25 cellular contexts compared by ENCODE assay signal in genomic region chr2:153532160-153532559, GRCh38. TPM values are rescaled to one million over a fixed set of nuclear protein-coding genes. Genes with fewer than 3 reads are reported as not detected.
DNase-seq lines count a peak whose midpoint lies in the region; ATAC-seq, FAIRE-seq and TF ChIP-seq lines count a peak whose summit lies in the region.
"Had no signal": no experiment of that assay in that cellular context is flagged by ENCODE, and none has a peak within 500 bp of the region (broad histone marks: within the 10 kb centered on the region; RNA-seq: fewer than 3 reads in every experiment).

No MANE protein-coding gene starts in this region.

- no peak overlapping the region for H2BK12ac ChIP-seq in H1 (ENCODE audit: low read depth, low read length)

- H4K91ac ChIP-seq in H1 (replicated peaks; ENCODE audit: insufficient read length, low read length) = peak overlapping the region; percentile 90

- H3K4me3 Mint-ChIP-seq in GM23338 = no peak overlapping the region
- H3K4me3 Mint-ChIP-seq: CD14-positive monocyte; CD4-positive, alpha-beta memory T cell; HFFc6 had no signal

- no peaks in the 10 kb centered on the region for H3F3A ChIP-seq in GM23338 (replicated peaks; ENCODE audit: low read depth)

- H3K36me3 ChIP-seq in GM23338 (ENCODE audit: insufficient read depth) (no peaks in the 10 kb centered on the region), HUES6 (ENCODE audit: control insufficient read depth, insufficient read depth, low read length) (no peaks in the 10 kb centered on the region), H1 (ENCODE audit: control insufficient read depth in 2 of 4, insufficient read depth in 4 of 4, low read length in 3 of 4) (peaks cover 0 to 6% (median 0%) of the 10 kb centered on the region in 4 experiments; a peak in 2 of 8 replicates), mesendoderm (ENCODE audit: control insufficient read depth, insufficient read depth, low read length) (no peaks in the 10 kb centered on the region)
- H3K36me3 ChIP-seq: BLaER1 had no signal

- H3K4ac ChIP-seq in H1 (replicated peaks; ENCODE audit: insufficient read length, low read depth, low read length) (peak overlapping the region; percentile 87), mesendoderm (ENCODE audit: low read depth, low read length) (no peak overlapping the region)

- H2BK5ac ChIP-seq in H1 (ENCODE audit: low read depth, low read length) (peak overlapping the region; percentile 57; the same call in 1 of the 2 replicates), mesendoderm (ENCODE audit: low read length) (no peak overlapping the region)

- no peak overlapping the region for H3K4me3 ChIP-seq in GM23338
- H3K4me3 ChIP-seq in HUES6 (ENCODE audit: low read depth, low read length) = no peak overlapping the region; the same call in 1 of the 2 replicates
- H3K4me3 ChIP-seq in H1 (ENCODE audit: extremely low read depth in 1 of 4, insufficient read depth in 2 of 4, low read depth in 3 of 4, low read length in 4 of 4) = no peak overlapping the region
- H3K4me3 ChIP-seq in mesendoderm (ENCODE audit: low read length) = no peak overlapping the region
- H3K4me3 ChIP-seq: BLaER1, GM12878 had no signal

- ATAC-seq in GM23338 = peak; percentile 25; the same call in 2 of the 3 replicates
- ATAC-seq in HG03442 (IDR thresholded peaks at IDR 0.05; ENCODE audit: unreplicated experiment) = no peak
- ATAC-seq: GM12878, HCT116 had no signal

- WGBS in H1 (ENCODE audit: extremely low coverage in 1 of 2, insufficient coverage in 1 of 2, insufficient read length in 1 of 2, insufficient replicate concordance in 2 of 2, low coverage in 1 of 2, low lambda C conversion rate in 2 of 2, missing lambda C conversion rate in 1 of 2), 2 experiments = 94% methylated on average over 2 of the region's 2 CpGs; no CpG with 5 or more reads in 1 of the 2 experiments
- WGBS in mesendoderm (ENCODE audit: extremely low coverage, insufficient coverage, low lambda C conversion rate) = no CpG with 5 or more reads among the region's 2 CpGs

- no peak overlapping the region for H3K27ac Mint-ChIP-seq in GM23338
- H3K27ac Mint-ChIP-seq: CD14-positive monocyte; CD4-positive, alpha-beta memory T cell; HFFc6 had no signal

- H3K18ac ChIP-seq in H1 (ENCODE audit: extremely low read depth, low read length) (no peak overlapping the region), mesendoderm (ENCODE audit: low read length) (no peak overlapping the region)

- H3K79me1 ChIP-seq in H1 (ENCODE audit: low read depth, low read length) (no peaks in the 10 kb centered on the region), mesendoderm (ENCODE audit: low read length) (no peaks in the 10 kb centered on the region)

- H3K27me3 Mint-ChIP-seq in GM23338 (ENCODE audit: insufficient read depth, low read depth, poor library complexity) = peaks cover 10% of the 10 kb centered on the region
- H3K27me3 Mint-ChIP-seq: CD4-positive, alpha-beta memory T cell had no signal

- H4K20me1 ChIP-seq in GM23338 (replicated peaks; ENCODE audit: insufficient read depth) (no peaks in the 10 kb centered on the region), H1 (replicated peaks in 1 of 2; ENCODE audit: control insufficient read depth in 1 of 2, insufficient read depth in 2 of 2, low read length in 2 of 2) (no peaks in the 10 kb centered on the region)
- H4K20me1 ChIP-seq: BLaER1 had no signal

- H3K4me1 Mint-ChIP-seq in GM23338 = peaks cover 35% of the 10 kb centered on the region
- H3K4me1 Mint-ChIP-seq: CD14-positive monocyte; CD4-positive, alpha-beta memory T cell had no signal

- H3K9me3 Mint-ChIP-seq in GM23338 = peaks cover 34% of the 10 kb centered on the region

- H3K9me2 ChIP-seq in GM23338 (ENCODE audit: insufficient read depth) = no peaks in the 10 kb centered on the region

- H3K4me1 ChIP-seq in GM23338 (ENCODE audit: insufficient read depth) = peaks cover 10% of the 10 kb centered on the region
- H3K4me1 ChIP-seq in HUES6 (ENCODE audit: control insufficient read depth, insufficient read depth, low read length) = peaks cover 37% of the 10 kb centered on the region
- H3K4me1 ChIP-seq in H1 (replicated peaks in 1 of 4; ENCODE audit: control insufficient read depth in 3 of 4, insufficient read depth in 4 of 4, low read length in 3 of 4) = peaks cover 1 to 8% (median 4%) of the 10 kb centered on the region in 4 experiments; a peak in 5 of 7 replicates
- H3K4me1 ChIP-seq in mesendoderm (ENCODE audit: control insufficient read depth, low read depth, low read length) = no peaks in the 10 kb centered on the region
- H3K4me1 ChIP-seq: BLaER1 had no signal

- CTCF ChIA-PET in H1 (lab: Charles Lee; ENCODE audit: partially characterized antibody) = interaction anchor here (1.5 kb wide), 1 partner anchor 12 kb away, joined by 8 read pairs; no protein-coding TSS in a partner anchor

- peaks cover 30% of the 10 kb centered on the region; the same call in 2 of the 3 replicates for H3K36me3 Mint-ChIP-seq in GM23338 (ENCODE audit: low read depth)
- H3K36me3 Mint-ChIP-seq: CD14-positive monocyte; CD4-positive, alpha-beta memory T cell had no signal

- H3K9ac ChIP-seq in HUES6 (ENCODE audit: low read length) (peak overlapping the region; percentile 32), H1 (replicated peaks in 1 of 4; ENCODE audit: extremely low read depth in 1 of 4, low read depth in 3 of 4, low read length in 3 of 4) (no peak overlapping the region), mesendoderm (ENCODE audit: low read length) (no peak overlapping the region)
- H3K9ac ChIP-seq: BLaER1 had no signal

- H2BK120ac ChIP-seq in H1 (replicated peaks; ENCODE audit: low read depth, low read length) (peak overlapping the region; percentile 79), mesendoderm (ENCODE audit: low read depth, low read length) (no peak overlapping the region)

- in situ Hi-C loops in GM13976 (cut with MboI; ENCODE audit: low sequenced_read_pairs, unreplicated experiment) = no loop called here

- TF ChIP-seq CTCF in GM23338 (conservative IDR thresholded peaks at IDR 0.05; ENCODE audit: low read depth in 2 of 2) (no peak), H1 (IDR thresholded peaks at IDR 0.05; ENCODE audit: control extremely low read depth in 1 of 3, insufficient read depth in 1 of 3, low read depth in 1 of 3, low read length in 3 of 3) (no peak), GM13976 (IDR thresholded peaks at IDR 0.05; ENCODE audit: borderline replicate concordance, control extremely low read depth, extremely low read depth, insufficient read depth, missing control alignments) (no peak)

- H3K79me2 ChIP-seq in GM23338 (replicated peaks; ENCODE audit: insufficient read depth) = no peaks in the 10 kb centered on the region
- H3K79me2 ChIP-seq in H1 (ENCODE audit: control insufficient read depth in 1 of 2, insufficient read depth in 2 of 2, low read length in 2 of 2) = no peaks in the 10 kb centered on the region
- no peaks in the 10 kb centered on the region for H3K79me2 ChIP-seq in mesendoderm (ENCODE audit: control insufficient read depth, insufficient read depth, low read length)

- H3K4me2 ChIP-seq in GM23338 (no peak overlapping the region), H1 (ENCODE audit: insufficient read depth in 1 of 2, low read depth in 2 of 2, low read length in 2 of 2) (no peak overlapping the region), mesendoderm (ENCODE audit: low read length) (no peak overlapping the region)
- H3K4me2 ChIP-seq: BLaER1 had no signal

- H3K27ac ChIP-seq in GM23338 (ENCODE audit: low read depth) = no peak overlapping the region
- peak overlapping the region; percentile 95; the same call in 1 of the 2 replicates for H3K27ac ChIP-seq in HUES6 (ENCODE audit: low read depth, low read length)
- H3K27ac ChIP-seq in H1 (ENCODE audit: low read depth, low read length) = peak overlapping the region; percentile 7; the same call in 1 of the 2 replicates
- H3K27ac ChIP-seq in mesendoderm (ENCODE audit: low read depth, low read length) = no peak overlapping the region
- H3K27ac ChIP-seq: BLaER1, HL-60 had no signal

- DNase-seq in GM23338 (ENCODE audit: low spot score) = no peak
- DNase-seq in H1 (ENCODE audit: low read depth in 1 of 2, low spot score in 2 of 2) = no peak
- peak; percentile 19 for DNase-seq in mesendoderm
- no peak for DNase-seq in NCI-H146 treated with DMSO at 0.1 percent for 48 hours (lab: John Stamatoyannopoulos, UW; ENCODE audit: unreplicated experiment)
- no peak for DNase-seq in GM13976 (ENCODE audit: low spot score)
- no peak for DNase-seq in medulla oblongata (ENCODE audit: extremely low spot score)
- DNase-seq: 8988T; CD4-positive, alpha-beta memory T cell; DMS153; DMS79; GOT3; HFFc6; Kasumi-1; KG1 had no signal

- no peak overlapping the region for H2AFZ ChIP-seq in GM23338
- 0 out of 2 replicates have a peak overlapping the region, but pooled peaks have one; percentile 55 for H2AFZ ChIP-seq in H1 (ENCODE audit: low read length)

- no peak overlapping the region for H3K14ac ChIP-seq in H1 (ENCODE audit: insufficient read length)

- H3K56ac ChIP-seq in H1 (replicated peaks; ENCODE audit: insufficient read length, low read depth, low read length) (peak overlapping the region; percentile 54), mesendoderm (ENCODE audit: low read length) (no peak overlapping the region)

- H4K5ac ChIP-seq in H1 (ENCODE audit: insufficient read length, low read depth, low read length) = peak overlapping the region; percentile 42
- no peak overlapping the region for H4K5ac ChIP-seq in mesendoderm (ENCODE audit: low read length)

- no peak for FAIRE-seq in H1 (lab: Jason Lieb, UNC)
- FAIRE-seq: GM12878, GM19239 had no signal

- TF ChIP-seq POLR2A in H1 (IDR thresholded peaks at IDR 0.05; ENCODE audit: control extremely low read depth in 1 of 2, low read depth in 2 of 2, low read length in 2 of 2) = no peak

- H2BK15ac ChIP-seq in H1 (ENCODE audit: low read length) (no peak overlapping the region), mesendoderm (replicated peaks; ENCODE audit: low read depth) (no peak overlapping the region)

- H4K8ac ChIP-seq in H1 (ENCODE audit: extremely low read depth, insufficient read depth, low read length) = no peak overlapping the region
- H4K8ac ChIP-seq in mesendoderm (ENCODE audit: low read depth, low read length) = no peak overlapping the region

- H2AK5ac ChIP-seq in H1 (ENCODE audit: low read depth, low read length) (no peak overlapping the region), mesendoderm (ENCODE audit: low read length) (no peak overlapping the region)

- no peak for TF ChIP-seq EP300 in H1 (IDR thresholded peaks at IDR 0.05; ENCODE audit: borderline replicate concordance in 1 of 2, low read depth in 2 of 2, low read length in 2 of 2)

- H3K9me3 ChIP-seq in HUES6 (ENCODE audit: control insufficient read depth, insufficient read depth, low read depth, low read length) (peaks cover 30% of the 10 kb centered on the region), H1 (ENCODE audit: insufficient read depth in 2 of 2, low read depth in 1 of 2, low read length in 1 of 2) (peaks cover 8 to 13% of the 10 kb centered on the region in 2 experiments; a peak in 3 of 4 replicates)
- H3K9me3 ChIP-seq: BLaER1 had no signal

- POLR2A ChIA-PET in H1 (lab: Charles Lee; ENCODE audit: partially characterized antibody) = no interaction called here

- H3K23ac ChIP-seq in H1 (ENCODE audit: insufficient read length) (no peak overlapping the region), mesendoderm (ENCODE audit: low read length) (no peak overlapping the region)

- 0 out of 2 replicates have a peak, but pooled peaks cover 2% of the 10 kb centered on the region for H3K23me2 ChIP-seq in H1 (ENCODE audit: low read depth, low read length)

- TF ChIP-seq RAD21 in H1 (IDR thresholded peaks at IDR 0.05 in 1 of 2, conservative IDR thresholded peaks at IDR 0.05 in 1 of 2; ENCODE audit: low read depth in 2 of 2, low read length in 2 of 2) = no peak

- H2BK20ac ChIP-seq in H1 (ENCODE audit: low read length) = peak overlapping the region; percentile 68; the same call in 1 of the 2 replicates

- H3K27me3 ChIP-seq in GM23338 (ENCODE audit: insufficient read depth) = no peaks in the 10 kb centered on the region
- H3K27me3 ChIP-seq in HUES6 (ENCODE audit: control insufficient read depth, insufficient read depth, low read length) = no peaks in the 10 kb centered on the region
- no peaks in the 10 kb centered on the region for H3K27me3 ChIP-seq in H1 (replicated peaks in 1 of 4; ENCODE audit: control insufficient read depth in 3 of 4, extremely low read depth in 1 of 4, insufficient read depth in 3 of 4, low read length in 3 of 4)
- no peaks in the 10 kb centered on the region for H3K27me3 ChIP-seq in mesendoderm (ENCODE audit: insufficient read depth, low read length, poor library complexity)
- H3K27me3 ChIP-seq: BLaER1 had no signal

RNA-seq across cellular contexts. Expression of gene RPRM, which starts 53.6 kb away (rescaled TPM):
- 7.2 and 7.5 TPM in 2 replicates for total RNA-seq in GM23338 (2014; rRNA removed; shearing (Covaris generic))
- 5.9 and 7.4 TPM in 2 replicates for polyA plus RNA-seq in GM23338 (2016; fragmentation: Nextera tagmentation; extraction: Ambion mirVana)
- 16.2 and 16.3 TPM in 2 replicates for total RNA-seq in H1 (2021; fragmentation: NEBNext Ultra II Directional; extraction: Animal tissue kit (Norgen Biotek cat#: 25700))
- 11.0 and 14.8 TPM in 2 replicates for polyA plus RNA-seq in H1 (2011; rRNA removed)
- polyA plus RNA-seq in H1 (2011; cell fraction: cytosol; rRNA removed) = 12.8 TPM
- 8.6 TPM for polyA plus RNA-seq in H1 (2011; cell fraction: nucleus; rRNA removed)
- polyA plus RNA-seq in H1 (2012, experiment 1 of 2) = 14.1 to 19.4 TPM (median 16.1 TPM) in 4 replicates
- 20.7 TPM for polyA plus RNA-seq in H1 (2012, experiment 2 of 2)
- 13.2 TPM for polyA plus RNA-seq in H1 (2013, experiment 1 of 2)
- polyA plus RNA-seq in H1 (2013, experiment 2 of 2) = 14.2 TPM
- 2.3 and 3.0 TPM in 2 replicates for polyA minus RNA-seq in H1 (2011; rRNA and poly(A)+ RNA removed)
- 4.8 TPM for polyA minus RNA-seq in H1 (2011; cell fraction: cytosol; rRNA and poly(A)+ RNA removed)
- 4.1 TPM for polyA minus RNA-seq in H1 (2011; cell fraction: nucleus; rRNA and poly(A)+ RNA removed)
- polyA plus RNA-seq in mesendoderm (2013, experiment 1 of 2) = 6.5 TPM
- polyA plus RNA-seq in mesendoderm (2013, experiment 2 of 2) = 7.0 TPM
- total RNA-seq: A673; CD4-positive, alpha-beta memory T cell; GM12878; HFFc6; HT1080 had no signal
- polyA plus RNA-seq: AG04450, CD14-positive monocyte had no signal

Comparison
In these comparisons a context has a peak if more than half of its experiments do, and no peak if none do; other contexts are left out.
1. H3K27ac ChIP-seq: peak in HUES6 (single experiment) and H1 (single experiment); none in GM23338 (single experiment) and mesendoderm (single experiment).